Comparison of ENCODE assay signal across 7 cellular contexts in the genomic region with DNA sequence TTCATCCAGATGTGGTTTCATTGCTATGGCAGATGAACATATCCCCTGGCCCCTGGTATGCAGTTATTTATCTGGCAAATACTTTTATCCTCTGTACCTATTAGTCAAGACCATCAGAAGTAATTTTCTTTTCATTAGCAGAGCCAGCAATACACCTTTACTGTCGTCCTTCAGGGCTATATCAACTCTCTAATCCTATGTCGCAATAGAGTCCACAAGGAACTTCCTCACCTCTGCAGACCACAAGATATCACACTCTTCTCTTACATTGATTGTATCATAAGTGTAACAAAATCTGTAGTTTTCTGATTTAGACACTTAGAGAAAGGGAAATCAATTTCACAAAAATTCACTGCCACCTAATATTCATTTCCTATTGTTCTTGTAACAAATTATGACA.
"Had no signal": no experiment of that assay in that cellular context is flagged by ENCODE, and none has a peak within 500 bp of the region (broad histone marks: within the 10 kb centered on the region; RNA-seq: fewer than 3 reads in every experiment).

No MANE protein-coding gene starts in this region.

- FAIRE-seq: H54, HTR-8/SVneo, K562 had no signal

- H3K9ac ChIP-seq: GM23248 had no signal

- ATAC-seq: K562 had no signal

- H3K27ac ChIP-seq: GM23248 had no signal

- H2AFZ ChIP-seq: GM23248 had no signal

- H3K4me3 ChIP-seq: GM23248, K562 had no signal

- DNase-seq: GM23248, GOT3, H9, HCEC 1CT had no signal
